Comparison of ENCODE assay signal across 26 cellular contexts in the genomic region with DNA sequence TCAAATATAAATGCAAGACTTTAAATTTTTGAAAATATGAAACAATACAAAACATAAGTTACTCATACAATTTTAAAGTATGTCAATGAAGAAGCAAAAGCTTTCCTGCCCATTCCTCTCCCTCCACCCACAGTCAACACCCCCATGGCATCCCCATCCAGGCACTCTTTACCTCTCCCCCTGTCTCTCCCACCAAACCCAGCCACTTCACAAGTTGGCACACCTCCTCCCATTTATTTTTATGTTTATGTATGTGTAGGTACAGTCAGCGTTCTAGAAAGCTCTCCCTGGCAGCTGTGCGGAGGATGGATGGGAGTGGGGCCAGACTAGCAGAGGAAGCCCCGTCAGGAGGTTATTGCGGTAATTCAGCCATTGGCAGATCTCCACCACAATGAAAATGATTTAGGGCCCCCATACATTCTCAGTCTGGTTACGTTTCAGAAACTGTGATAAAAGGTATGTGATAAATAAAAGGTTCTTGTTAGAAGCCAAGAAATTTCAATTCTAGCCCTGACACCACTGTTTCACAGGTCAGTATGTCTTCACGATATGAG. TPM values are rescaled to one million over a fixed set of nuclear protein-coding genes. Genes with fewer than 3 reads are reported as not detected.
DNase-seq lines count a peak whose midpoint lies in the region; ATAC-seq and TF ChIP-seq lines count a peak whose summit lies in the region.
"Had no signal": no experiment of that assay in that cellular context is flagged by ENCODE, and none has a peak within 500 bp of the region (broad histone marks: within the 10 kb centered on the region; RNA-seq: fewer than 3 reads in every experiment).

No MANE protein-coding gene starts in this region.

- no peaks in the 10 kb centered on the region for H3K9me3 Mint-ChIP-seq in stimulated activated naive CD8-positive, alpha-beta T cell treated with anti-CD3 and anti-CD28 coated beads, Interleukin-15, amount 100 ng/mL, for 72 hours
- H3K9me3 Mint-ChIP-seq: activated naive CD8-positive, alpha-beta T cell treated with anti-CD3 and anti-CD28 coated beads, Interleukin-2, amount 10 ng/mL, durations not matched to agents 7 days and 5 days; effector memory CD8-positive, alpha-beta T cell; WTC11 had no signal

- no peak overlapping the region for H3K4me3 Mint-ChIP-seq in stimulated activated naive CD8-positive, alpha-beta T cell treated with anti-CD3 and anti-CD28 coated beads, Interleukin-15, amount 100 ng/mL, for 72 hours
- H3K4me3 Mint-ChIP-seq: activated naive CD8-positive, alpha-beta T cell treated with anti-CD3 and anti-CD28 coated beads, Interleukin-2, amount 10 ng/mL, durations not matched to agents 7 days and 5 days; effector memory CD8-positive, alpha-beta T cell; WTC11 had no signal

- TF ChIP-seq CTCF in astrocyte of the cerebellum (IDR thresholded peaks at IDR 0.05; ENCODE audit: low read depth, low read length, missing control alignments) (no peak), heart left ventricle (IDR thresholded peaks at IDR 0.05) (no peak)

- WGBS in heart left ventricle, 4 donors = 45 to 57% (median 54%) methylated on average over 6 of the region's 6 CpGs

- TF ChIP-seq POLR2A in heart left ventricle (IDR thresholded peaks at IDR 0.05) = no peak

- H3K4me1 ChIP-seq in heart left ventricle = no peaks in the 10 kb centered on the region
- H3K4me1 ChIP-seq: colonic mucosa, psoas muscle, upper lobe of right lung had no signal

- H3K4me3 ChIP-seq in astrocyte of the cerebellum (ENCODE audit: low read depth, low read length) = no peak overlapping the region
- H3K4me3 ChIP-seq in heart left ventricle = no peak overlapping the region
- H3K4me3 ChIP-seq: colonic mucosa, lung, psoas muscle, upper lobe of right lung had no signal

- peaks cover 48% of the 10 kb centered on the region for H3K27me3 Mint-ChIP-seq in stimulated activated naive CD8-positive, alpha-beta T cell treated with anti-CD3 and anti-CD28 coated beads, Interleukin-15, amount 100 ng/mL, for 72 hours

- peak; percentile 27 for ATAC-seq in stimulated activated naive CD8-positive, alpha-beta T cell treated with anti-CD3 and anti-CD28 coated beads, Interleukin-15, amount 100 ng/mL, for 72 hours
- no peak for ATAC-seq in stimulated activated naive CD8-positive, alpha-beta T cell treated with anti-CD3 and anti-CD28 coated beads, Interleukin-15, Interleukin-2, amounts not matched to agents 100 U/mL and 50 U/mL, for 24 hours
- ATAC-seq in heart left ventricle (no peak), HG02759 (IDR thresholded peaks at IDR 0.05; ENCODE audit: unreplicated experiment) (no peak)
- ATAC-seq: effector memory CD8-positive, alpha-beta T cell; psoas muscle; upper lobe of right lung; WTC11 had no signal

- intact Hi-C loops in heart left ventricle (cut with DNase I) = no loop called here

- H3K27ac ChIP-seq in heart left ventricle = no peak overlapping the region
- H3K27ac ChIP-seq: colonic mucosa, psoas muscle, upper lobe of right lung had no signal

- H3K36me3 ChIP-seq in heart left ventricle = no peaks in the 10 kb centered on the region
- H3K36me3 ChIP-seq: colonic mucosa, upper lobe of right lung had no signal

- no peak for DNase-seq in stimulated activated naive CD8-positive, alpha-beta T cell treated with anti-CD3 and anti-CD28 coated beads, Interleukin-15, amount 100 ng/mL, for 72 hours
- no peak for DNase-seq in stimulated activated naive CD8-positive, alpha-beta T cell treated with anti-CD3 and anti-CD28 coated beads, Interleukin-15, Interleukin-2, amounts not matched to agents 100 U/mL and 50 U/mL, for 24 hours
- peak; percentile 27 for DNase-seq in astrocyte of the cerebellum (ENCODE audit: low read depth)
- DNase-seq in left kidney (ENCODE audit: low read depth, low spot score) = peak; percentile 50
- DNase-seq in LoVo (ENCODE audit: low spot score) = no peak
- DNase-seq in heart left ventricle = no peak
- DNase-seq in activated effector memory CD4-positive, alpha-beta T cell treated with anti-CD3 and anti-CD28 coated beads, Interleukin-2, amount 50 U/mL, for 16 hours = no peak
- DNase-seq: ACHN; activated effector memory CD4-positive, alpha-beta T cell treated with Interleukin-2 at 50 U/mL for 16 hours; activated naive CD8-positive, alpha-beta T cell treated with anti-CD3 and anti-CD28 coated beads, Interleukin-2, amount 10 ng/mL, durations not matched to agents 7 days and 5 days; colonic mucosa; effector memory CD8-positive, alpha-beta T cell; H7; kidney; NCI-H1930; NCI-H345; OCI-M1; psoas muscle; substantia nigra; upper lobe of right lung had no signal

- H3K27ac Mint-ChIP-seq in stimulated activated naive CD8-positive, alpha-beta T cell treated with anti-CD3 and anti-CD28 coated beads, Interleukin-15, amount 100 ng/mL, for 72 hours = peak overlapping the region in 1 of 2 donors; percentile 65
- H3K27ac Mint-ChIP-seq: activated naive CD8-positive, alpha-beta T cell treated with anti-CD3 and anti-CD28 coated beads, Interleukin-2, amount 10 ng/mL, durations not matched to agents 7 days and 5 days; effector memory CD8-positive, alpha-beta T cell; WTC11 had no signal

- H3K27me3 ChIP-seq in heart left ventricle = peaks cover 0 to 33% (median 3%) of the 10 kb centered on the region in 9 donors
- H3K27me3 ChIP-seq: colonic mucosa, upper lobe of right lung had no signal

- no peaks in the 10 kb centered on the region for H3K9me3 ChIP-seq in heart left ventricle
- H3K9me3 ChIP-seq: colonic mucosa, psoas muscle, upper lobe of right lung had no signal

- in situ Hi-C loops in astrocyte of the cerebellum (cut with HindIII; ENCODE audit: low sequenced_read_pairs) = no loop called here

- H3K4me1 Mint-ChIP-seq in stimulated activated naive CD8-positive, alpha-beta T cell treated with anti-CD3 and anti-CD28 coated beads, Interleukin-15, amount 100 ng/mL, for 72 hours = peaks cover 14% of the 10 kb centered on the region
- H3K4me1 Mint-ChIP-seq: WTC11 had no signal

RNA-seq across cellular contexts. Expression of a gene that starts 51.4 kb away (rescaled TPM):
- total RNA-seq in heart left ventricle = not detected
- not detected for polyA plus RNA-seq in heart left ventricle
- total RNA-seq: colonic mucosa, H7, kidney, mucosa of gallbladder, psoas muscle, skeletal muscle tissue, upper lobe of right lung, WTC11 had no signal
- polyA plus RNA-seq: esophagus, psoas muscle had no signal

RNA-seq across cellular contexts. Expression of a gene that starts 53.7 kb away (rescaled TPM):
- not detected for total RNA-seq in heart left ventricle
- not detected for polyA plus RNA-seq in heart left ventricle
- total RNA-seq: activated naive CD8-positive, alpha-beta T cell treated with anti-CD3 and anti-CD28 coated beads, Interleukin-2, amount 10 ng/mL, durations not matched to agents 7 days and 5 days; colonic mucosa; H7; kidney; mucosa of gallbladder; psoas muscle; skeletal muscle tissue; upper lobe of right lung; WTC11 had no signal
- polyA plus RNA-seq: esophagus, psoas muscle had no signal

Comparison
In these comparisons a context has a peak if more than half of its experiments do, and no peak if none do; other contexts are left out.
1. DNase-seq: peak in astrocyte of the cerebellum (single experiment) and left kidney (single experiment); none in stimulated activated naive CD8-positive, alpha-beta T cell treated with anti-CD3 and anti-CD28 coated beads, Interleukin-15, amount 100 ng/mL, for 72 hours (0 of 2), stimulated activated naive CD8-positive, alpha-beta T cell treated with anti-CD3 and anti-CD28 coated beads, Interleukin-15, Interleukin-2, amounts not matched to agents 100 U/mL and 50 U/mL, for 24 hours (single experiment), LoVo (single experiment), heart left ventricle (0 of 5) and activated effector memory CD4-positive, alpha-beta T cell treated with anti-CD3 and anti-CD28 coated beads, Interleukin-2, amount 50 U/mL, for 16 hours (single experiment).